In the genomic region with DNA sequence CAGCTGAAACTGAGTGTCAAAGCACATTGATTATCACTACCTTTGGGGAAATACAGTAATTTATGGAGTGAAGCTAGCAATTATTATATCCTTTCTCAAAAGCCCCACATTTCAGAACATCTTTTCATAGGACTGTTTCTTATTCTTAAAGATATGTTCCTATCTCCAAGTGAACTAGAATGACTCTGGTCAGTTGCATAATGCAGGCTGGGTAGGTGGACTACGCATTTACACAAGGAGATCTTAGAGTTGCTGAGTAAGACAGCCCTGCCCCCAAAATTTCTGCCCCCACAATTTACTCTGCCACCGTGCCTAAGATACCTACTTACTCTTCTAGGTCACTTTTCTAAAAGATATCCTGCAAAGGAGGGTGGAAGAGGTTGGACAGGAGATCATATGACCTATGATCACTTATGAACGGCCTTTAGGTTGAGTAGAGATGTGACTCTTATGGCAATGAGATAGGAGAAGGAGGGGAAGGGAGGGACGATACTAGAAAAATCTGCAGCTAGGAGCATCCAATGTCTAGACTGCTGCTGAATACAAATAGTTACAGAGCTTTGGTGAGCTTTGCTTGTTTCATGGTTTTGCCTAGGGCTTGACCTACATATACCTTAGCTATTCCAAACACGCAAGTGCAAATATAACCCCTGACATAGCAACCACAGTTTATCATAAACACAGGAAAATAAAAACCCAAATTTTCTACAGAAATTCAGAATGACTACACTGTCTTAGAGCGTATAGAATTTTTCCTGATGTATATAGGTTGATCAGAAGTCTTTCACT, we compare ENCODE assay signal across 21 cellular contexts.
"Had no signal": no experiment of that assay in that cellular context is flagged by ENCODE, and none has a peak within 500 bp of the region (broad histone marks: within the 10 kb centered on the region; RNA-seq: fewer than 3 reads in every experiment).

No MANE protein-coding gene starts in this region.

- H3K9me3 ChIP-seq: gastrocnemius medialis, heart right ventricle, left lung, lower lobe of right lung, pancreas, thyroid gland, upper lobe of right lung had no signal

- H3K4me1 ChIP-seq: heart right ventricle, left lung had no signal

- FAIRE-seq: keratinocyte, pancreas had no signal

- H3K36me3 ChIP-seq: gastrocnemius medialis, heart right ventricle, left lung, lower lobe of right lung, pancreas, thyroid gland, upper lobe of right lung had no signal

- H3K27ac ChIP-seq: coronary artery, gastrocnemius medialis, heart right ventricle, left lung, lower lobe of right lung, pancreas, thyroid gland, upper lobe of right lung had no signal

- DNase-seq: cerebellar nuclear complex; effector CD4-positive, alpha-beta T cell; endodermal cell; erythroblast; gastrocnemius medialis; heart right ventricle; hypothalamus; left lung; lower lobe of right lung; mesendoderm; naive B cell; occipital lobe; pancreas; right cardiac atrium; stimulated activated CD4-positive, alpha-beta T cell treated with anti-CD3 and anti-CD28 coated beads, Interleukin-2, amount 100 ng/mL, for 48 hours; stimulated activated naive CD4-positive, alpha-beta T cell treated with Interleukin-2 at 50 U/mL for 16 hours; thyroid gland; upper lobe of right lung had no signal

- ATAC-seq: gastrocnemius medialis, heart right ventricle, left lung, lower lobe of right lung, pancreas, right cardiac atrium, upper lobe of right lung had no signal

- H3K27me3 ChIP-seq: gastrocnemius medialis, heart right ventricle, left lung, pancreas, thyroid gland, upper lobe of right lung had no signal

- H3K4me2 ChIP-seq: smooth muscle cell had no signal

- H3K4me3 ChIP-seq: coronary artery, gastrocnemius medialis, heart right ventricle, left lung, lower lobe of right lung, pancreas, smooth muscle cell, thyroid gland, upper lobe of right lung had no signal
